In the genomic region with DNA sequence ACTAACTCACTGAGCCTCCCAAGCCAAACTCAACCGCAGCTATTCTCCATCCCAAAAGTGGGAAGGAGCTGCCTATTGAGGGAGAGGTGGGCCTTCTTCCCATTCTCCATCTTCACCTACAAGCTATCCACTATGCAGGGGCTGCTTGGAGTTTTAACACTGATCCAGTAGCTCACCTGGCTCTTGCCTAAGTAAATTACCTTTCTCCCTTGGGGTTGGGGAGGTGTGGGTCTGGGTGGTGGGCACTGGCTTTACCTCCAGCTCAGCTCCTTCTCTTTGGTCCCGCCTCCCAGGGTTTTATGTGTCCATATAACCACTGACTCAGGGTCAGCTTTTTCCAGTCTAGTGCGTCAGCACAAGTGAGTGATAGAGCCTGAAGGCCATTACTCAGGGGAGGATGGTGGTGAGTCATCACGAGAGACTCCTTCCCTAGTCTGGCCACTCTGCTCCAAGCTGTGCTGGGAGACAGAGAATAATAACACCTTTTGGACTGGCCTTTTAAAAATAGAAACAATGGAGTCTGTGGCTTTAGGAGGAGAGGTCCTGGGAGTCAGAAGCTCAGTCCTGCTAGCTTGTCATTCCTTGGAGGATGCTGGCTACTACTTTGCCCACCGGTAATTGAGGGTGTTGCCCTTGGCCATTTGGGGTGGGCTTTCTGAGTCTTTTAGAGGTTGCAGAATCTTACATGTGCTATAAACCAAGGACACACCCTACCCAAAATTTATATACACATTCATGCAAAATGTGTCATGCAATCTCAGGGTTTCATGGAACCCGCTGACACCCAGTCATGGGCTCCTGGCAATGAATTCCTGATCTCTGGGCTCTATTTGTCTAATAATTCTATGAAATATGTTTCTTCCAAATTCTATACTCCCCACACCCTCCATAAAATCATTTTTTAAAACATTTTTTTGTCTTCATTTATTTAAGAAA, we compare ENCODE assay signal across 1 cellular context.
TF ChIP-seq lines count a peak whose summit lies in the region.

No MANE protein-coding gene starts in this region.

TF ChIP-seq in K562, 482 proteins besides CTCF, POLR2A, EP300 and RAD21 (continued from another document and continues in another):
- TF ChIP-seq, protein P1, sequence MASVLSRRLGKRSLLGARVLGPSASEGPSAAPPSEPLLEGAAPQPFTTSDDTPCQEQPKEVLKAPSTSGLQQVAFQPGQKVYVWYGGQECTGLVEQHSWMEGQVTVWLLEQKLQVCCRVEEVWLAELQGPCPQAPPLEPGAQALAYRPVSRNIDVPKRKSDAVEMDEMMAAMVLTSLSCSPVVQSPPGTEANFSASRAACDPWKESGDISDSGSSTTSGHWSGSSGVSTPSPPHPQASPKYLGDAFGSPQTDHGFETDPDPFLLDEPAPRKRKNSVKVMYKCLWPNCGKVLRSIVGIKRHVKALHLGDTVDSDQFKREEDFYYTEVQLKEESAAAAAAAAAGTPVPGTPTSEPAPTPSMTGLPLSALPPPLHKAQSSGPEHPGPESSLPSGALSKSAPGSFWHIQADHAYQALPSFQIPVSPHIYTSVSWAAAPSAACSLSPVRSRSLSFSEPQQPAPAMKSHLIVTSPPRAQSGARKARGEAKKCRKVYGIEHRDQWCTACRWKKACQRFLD (CRISPR knock-in tag; IDR thresholded peaks at IDR 0.05): peak; percentile 75
- TF ChIP-seq GATAD2B (IDR thresholded peaks at IDR 0.05; ENCODE audit: borderline replicate concordance) (no peak), RNF2 (IDR thresholded peaks at IDR 0.05) (no peak), BRF1 (IDR thresholded peaks at IDR 0.05; ENCODE audit: borderline replicate concordance, extremely low read depth, insufficient read length) (no peak), ZZZ3 (IDR thresholded peaks at IDR 0.05) (no peak), BRD9 (IDR thresholded peaks at IDR 0.05; ENCODE audit: low read depth, partially characterized antibody) (no peak), SMARCC2 (IDR thresholded peaks at IDR 0.05; ENCODE audit: low read depth) (peak; percentile 78; the same call in 1 of the 2 replicates), GATAD2A (IDR thresholded peaks at IDR 0.05) (no peak), ZKSCAN3 (CRISPR knock-in tag; IDR thresholded peaks at IDR 0.05) (no peak), ZNF24 (IDR thresholded peaks at IDR 0.05) (no peak), FOXK1 (CRISPR knock-in tag; IDR thresholded peaks at IDR 0.05; ENCODE audit: borderline replicate concordance) (no peak), SMAD4 (CRISPR knock-in tag; conservative IDR thresholded peaks at IDR 0.05) (peak; percentile 66; the same call in 1 of the 2 replicates), HMG20B (CRISPR knock-in tag; IDR thresholded peaks at IDR 0.05) (no peak), TAL1 (IDR thresholded peaks at IDR 0.05) (no peak), FOXM1 (IDR thresholded peaks at IDR 0.05; ENCODE audit: low read depth) (no peak), FOXM1 (CRISPR knock-in tag; IDR thresholded peaks at IDR 0.05; ENCODE audit: low read depth) (no peak), KAT2B (IDR thresholded peaks at IDR 0.05; ENCODE audit: low read depth, low read length) (no peak), ZNF232 (CRISPR knock-in tag; IDR thresholded peaks at IDR 0.05) (no peak), ADNP (tag; IDR thresholded peaks at IDR 0.05) (no peak), SAP30 (IDR thresholded peaks at IDR 0.05; ENCODE audit: borderline replicate concordance, insufficient read depth, low read depth, low read length, poor library complexity, severe bottlenecking) (no peak), SIX5 (IDR thresholded peaks at IDR 0.05; ENCODE audit: borderline replicate concordance in 1 of 2, insufficient read depth in 1 of 2, low read depth in 1 of 2, low read length in 2 of 2) (no peak)
- TF ChIP-seq, protein P2, sequence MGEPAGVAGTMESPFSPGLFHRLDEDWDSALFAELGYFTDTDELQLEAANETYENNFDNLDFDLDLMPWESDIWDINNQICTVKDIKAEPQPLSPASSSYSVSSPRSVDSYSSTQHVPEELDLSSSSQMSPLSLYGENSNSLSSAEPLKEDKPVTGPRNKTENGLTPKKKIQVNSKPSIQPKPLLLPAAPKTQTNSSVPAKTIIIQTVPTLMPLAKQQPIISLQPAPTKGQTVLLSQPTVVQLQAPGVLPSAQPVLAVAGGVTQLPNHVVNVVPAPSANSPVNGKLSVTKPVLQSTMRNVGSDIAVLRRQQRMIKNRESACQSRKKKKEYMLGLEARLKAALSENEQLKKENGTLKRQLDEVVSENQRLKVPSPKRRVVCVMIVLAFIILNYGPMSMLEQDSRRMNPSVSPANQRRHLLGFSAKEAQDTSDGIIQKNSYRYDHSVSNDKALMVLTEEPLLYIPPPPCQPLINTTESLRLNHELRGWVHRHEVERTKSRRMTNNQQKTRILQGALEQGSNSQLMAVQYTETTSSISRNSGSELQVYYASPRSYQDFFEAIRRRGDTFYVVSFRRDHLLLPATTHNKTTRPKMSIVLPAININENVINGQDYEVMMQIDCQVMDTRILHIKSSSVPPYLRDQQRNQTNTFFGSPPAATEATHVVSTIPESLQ (CRISPR knock-in tag; IDR thresholded peaks at IDR 0.05): no peak
- TF ChIP-seq, protein P3, sequence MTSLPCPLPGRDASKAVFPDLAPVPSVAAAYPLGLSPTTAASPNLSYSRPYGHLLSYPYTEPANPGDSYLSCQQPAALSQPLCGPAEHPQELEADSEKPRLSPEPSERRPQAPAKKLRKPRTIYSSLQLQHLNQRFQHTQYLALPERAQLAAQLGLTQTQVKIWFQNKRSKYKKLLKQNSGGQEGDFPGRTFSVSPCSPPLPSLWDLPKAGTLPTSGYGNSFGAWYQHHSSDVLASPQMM (CRISPR knock-in tag; IDR thresholded peaks at IDR 0.05): no peak
- TF ChIP-seq, protein P4, sequence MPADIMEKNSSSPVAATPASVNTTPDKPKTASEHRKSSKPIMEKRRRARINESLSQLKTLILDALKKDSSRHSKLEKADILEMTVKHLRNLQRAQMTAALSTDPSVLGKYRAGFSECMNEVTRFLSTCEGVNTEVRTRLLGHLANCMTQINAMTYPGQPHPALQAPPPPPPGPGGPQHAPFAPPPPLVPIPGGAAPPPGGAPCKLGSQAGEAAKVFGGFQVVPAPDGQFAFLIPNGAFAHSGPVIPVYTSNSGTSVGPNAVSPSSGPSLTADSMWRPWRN (IDR thresholded peaks at IDR 0.05; ENCODE audit: low read depth): no peak
- TF ChIP-seq, protein P5, sequence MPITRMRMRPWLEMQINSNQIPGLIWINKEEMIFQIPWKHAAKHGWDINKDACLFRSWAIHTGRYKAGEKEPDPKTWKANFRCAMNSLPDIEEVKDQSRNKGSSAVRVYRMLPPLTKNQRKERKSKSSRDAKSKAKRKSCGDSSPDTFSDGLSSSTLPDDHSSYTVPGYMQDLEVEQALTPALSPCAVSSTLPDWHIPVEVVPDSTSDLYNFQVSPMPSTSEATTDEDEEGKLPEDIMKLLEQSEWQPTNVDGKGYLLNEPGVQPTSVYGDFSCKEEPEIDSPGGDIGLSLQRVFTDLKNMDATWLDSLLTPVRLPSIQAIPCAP (CRISPR knock-in tag; IDR thresholded peaks at IDR 0.05; ENCODE audit: borderline replicate concordance): no peak
- TF ChIP-seq, protein P6, sequence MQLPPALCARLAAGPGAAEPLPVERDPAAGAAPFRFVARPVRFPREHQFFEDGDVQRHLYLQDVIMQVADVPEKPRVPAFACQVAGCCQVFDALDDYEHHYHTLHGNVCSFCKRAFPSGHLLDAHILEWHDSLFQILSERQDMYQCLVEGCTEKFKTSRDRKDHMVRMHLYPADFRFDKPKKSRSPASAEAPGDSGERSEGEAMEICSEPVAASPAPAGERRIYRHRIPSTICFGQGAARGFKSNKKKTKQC (CRISPR knock-in tag; IDR thresholded peaks at IDR 0.05): no peak
- TF ChIP-seq, protein P7, sequence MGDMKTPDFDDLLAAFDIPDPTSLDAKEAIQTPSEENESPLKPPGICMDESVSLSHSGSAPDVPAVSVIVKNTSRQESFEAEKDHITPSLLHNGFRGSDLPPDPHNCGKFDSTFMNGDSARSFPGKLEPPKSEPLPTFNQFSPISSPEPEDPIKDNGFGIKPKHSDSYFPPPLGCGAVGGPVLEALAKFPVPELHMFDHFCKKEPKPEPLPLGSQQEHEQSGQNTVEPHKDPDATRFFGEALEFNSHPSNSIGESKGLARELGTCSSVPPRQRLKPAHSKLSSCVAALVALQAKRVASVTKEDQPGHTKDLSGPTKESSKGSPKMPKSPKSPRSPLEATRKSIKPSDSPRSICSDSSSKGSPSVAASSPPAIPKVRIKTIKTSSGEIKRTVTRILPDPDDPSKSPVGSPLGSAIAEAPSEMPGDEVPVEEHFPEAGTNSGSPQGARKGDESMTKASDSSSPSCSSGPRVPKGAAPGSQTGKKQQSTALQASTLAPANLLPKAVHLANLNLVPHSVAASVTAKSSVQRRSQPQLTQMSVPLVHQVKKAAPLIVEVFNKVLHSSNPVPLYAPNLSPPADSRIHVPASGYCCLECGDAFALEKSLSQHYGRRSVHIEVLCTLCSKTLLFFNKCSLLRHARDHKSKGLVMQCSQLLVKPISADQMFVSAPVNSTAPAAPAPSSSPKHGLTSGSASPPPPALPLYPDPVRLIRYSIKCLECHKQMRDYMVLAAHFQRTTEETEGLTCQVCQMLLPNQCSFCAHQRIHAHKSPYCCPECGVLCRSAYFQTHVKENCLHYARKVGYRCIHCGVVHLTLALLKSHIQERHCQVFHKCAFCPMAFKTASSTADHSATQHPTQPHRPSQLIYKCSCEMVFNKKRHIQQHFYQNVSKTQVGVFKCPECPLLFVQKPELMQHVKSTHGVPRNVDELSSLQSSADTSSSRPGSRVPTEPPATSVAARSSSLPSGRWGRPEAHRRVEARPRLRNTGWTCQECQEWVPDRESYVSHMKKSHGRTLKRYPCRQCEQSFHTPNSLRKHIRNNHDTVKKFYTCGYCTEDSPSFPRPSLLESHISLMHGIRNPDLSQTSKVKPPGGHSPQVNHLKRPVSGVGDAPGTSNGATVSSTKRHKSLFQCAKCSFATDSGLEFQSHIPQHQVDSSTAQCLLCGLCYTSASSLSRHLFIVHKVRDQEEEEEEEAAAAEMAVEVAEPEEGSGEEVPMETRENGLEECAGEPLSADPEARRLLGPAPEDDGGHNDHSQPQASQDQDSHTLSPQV (IDR thresholded peaks at IDR 0.05): no peak
- TF ChIP-seq, protein P8, sequence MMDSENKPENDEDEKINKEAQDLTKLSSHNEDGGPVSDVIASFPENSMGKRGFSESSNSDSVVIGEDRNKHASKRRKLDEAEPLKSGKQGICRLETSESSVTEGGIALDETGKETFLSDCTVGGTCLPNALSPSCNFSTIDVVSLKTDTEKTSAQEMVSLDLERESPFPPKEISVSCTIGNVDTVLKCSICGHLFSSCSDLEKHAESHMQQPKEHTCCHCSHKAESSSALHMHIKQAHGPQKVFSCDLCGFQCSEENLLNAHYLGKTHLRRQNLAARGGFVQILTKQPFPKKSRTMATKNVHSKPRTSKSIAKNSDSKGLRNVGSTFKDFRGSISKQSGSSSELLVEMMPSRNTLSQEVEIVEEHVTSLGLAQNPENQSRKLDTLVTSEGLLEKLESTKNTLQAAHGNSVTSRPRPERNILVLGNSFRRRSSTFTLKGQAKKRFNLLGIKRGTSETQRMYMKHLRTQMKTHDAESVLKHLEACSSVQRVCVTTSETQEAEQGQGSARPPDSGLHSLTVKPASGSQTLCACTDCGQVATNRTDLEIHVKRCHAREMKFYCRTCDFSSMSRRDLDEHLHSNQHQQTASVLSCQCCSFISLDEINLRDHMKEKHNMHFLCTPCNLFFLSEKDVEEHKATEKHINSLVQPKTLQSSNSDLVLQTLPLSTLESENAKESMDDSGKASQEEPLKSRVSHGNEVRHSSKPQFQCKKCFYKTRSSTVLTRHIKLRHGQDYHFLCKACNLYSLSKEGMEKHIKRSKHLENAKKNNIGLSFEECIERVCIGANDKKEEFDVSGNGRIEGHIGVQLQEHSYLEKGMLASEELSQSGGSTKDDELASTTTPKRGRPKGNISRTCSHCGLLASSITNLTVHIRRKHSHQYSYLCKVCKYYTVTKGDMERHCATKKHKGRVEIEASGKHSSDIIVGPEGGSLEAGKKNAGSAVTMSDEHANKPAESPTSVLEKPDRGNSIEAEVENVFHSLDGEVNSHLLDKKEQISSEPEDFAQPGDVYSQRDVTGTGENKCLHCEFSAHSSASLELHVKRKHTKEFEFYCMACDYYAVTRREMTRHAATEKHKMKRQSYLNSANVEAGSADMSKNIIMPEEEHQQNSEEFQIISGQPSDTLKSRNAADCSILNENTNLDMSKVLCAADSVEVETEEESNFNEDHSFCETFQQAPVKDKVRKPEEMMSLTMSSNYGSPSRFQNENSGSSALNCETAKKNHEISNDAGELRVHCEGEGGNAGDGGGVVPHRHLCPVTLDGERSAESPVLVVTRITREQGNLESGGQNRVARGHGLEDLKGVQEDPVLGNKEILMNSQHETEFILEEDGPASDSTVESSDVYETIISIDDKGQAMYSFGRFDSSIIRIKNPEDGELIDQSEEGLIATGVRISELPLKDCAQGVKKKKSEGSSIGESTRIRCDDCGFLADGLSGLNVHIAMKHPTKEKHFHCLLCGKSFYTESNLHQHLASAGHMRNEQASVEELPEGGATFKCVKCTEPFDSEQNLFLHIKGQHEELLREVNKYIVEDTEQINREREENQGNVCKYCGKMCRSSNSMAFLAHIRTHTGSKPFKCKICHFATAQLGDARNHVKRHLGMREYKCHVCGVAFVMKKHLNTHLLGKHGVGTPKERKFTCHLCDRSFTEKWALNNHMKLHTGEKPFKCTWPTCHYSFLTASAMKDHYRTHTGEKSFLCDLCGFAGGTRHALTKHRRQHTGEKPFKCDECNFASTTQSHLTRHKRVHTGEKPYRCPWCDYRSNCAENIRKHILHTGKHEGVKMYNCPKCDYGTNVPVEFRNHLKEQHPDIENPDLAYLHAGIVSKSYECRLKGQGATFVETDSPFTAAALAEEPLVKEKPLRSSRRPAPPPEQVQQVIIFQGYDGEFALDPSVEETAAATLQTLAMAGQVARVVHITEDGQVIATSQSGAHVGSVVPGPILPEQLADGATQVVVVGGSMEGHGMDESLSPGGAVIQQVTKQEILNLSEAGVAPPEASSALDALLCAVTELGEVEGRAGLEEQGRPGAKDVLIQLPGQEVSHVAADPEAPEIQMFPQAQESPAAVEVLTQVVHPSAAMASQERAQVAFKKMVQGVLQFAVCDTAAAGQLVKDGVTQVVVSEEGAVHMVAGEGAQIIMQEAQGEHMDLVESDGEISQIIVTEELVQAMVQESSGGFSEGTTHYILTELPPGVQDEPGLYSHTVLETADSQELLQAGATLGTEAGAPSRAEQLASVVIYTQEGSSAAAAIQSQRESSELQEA (IDR thresholded peaks at IDR 0.05; ENCODE audit: low read depth): no peak
- TF ChIP-seq, protein P9, sequence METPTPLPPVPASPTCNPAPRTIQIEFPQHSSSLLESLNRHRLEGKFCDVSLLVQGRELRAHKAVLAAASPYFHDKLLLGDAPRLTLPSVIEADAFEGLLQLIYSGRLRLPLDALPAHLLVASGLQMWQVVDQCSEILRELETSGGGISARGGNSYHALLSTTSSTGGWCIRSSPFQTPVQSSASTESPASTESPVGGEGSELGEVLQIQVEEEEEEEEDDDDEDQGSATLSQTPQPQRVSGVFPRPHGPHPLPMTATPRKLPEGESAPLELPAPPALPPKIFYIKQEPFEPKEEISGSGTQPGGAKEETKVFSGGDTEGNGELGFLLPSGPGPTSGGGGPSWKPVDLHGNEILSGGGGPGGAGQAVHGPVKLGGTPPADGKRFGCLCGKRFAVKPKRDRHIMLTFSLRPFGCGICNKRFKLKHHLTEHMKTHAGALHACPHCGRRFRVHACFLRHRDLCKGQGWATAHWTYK (CRISPR knock-in tag; IDR thresholded peaks at IDR 0.05): no peak
